In genomic region chr2:96856776-96857673, GRCh38 we compare ENCODE assay signal across 8 cellular contexts. TPM values are rescaled to one million over a fixed set of nuclear protein-coding genes. Genes with fewer than 3 reads are reported as not detected.
DNase-seq lines count a peak whose midpoint lies in the region; ATAC-seq and TF ChIP-seq lines count a peak whose summit lies in the region.

No MANE protein-coding gene starts in this region.

- H3K4me3 Mint-ChIP-seq in CD4-positive, alpha-beta memory T cell = peak overlapping the region; percentile 86 to 94 (median 90)
- H3K4me3 Mint-ChIP-seq in activated T-cell treated with anti-CD3 and anti-CD28 coated beads, Interleukin-2, amount 50 U/mL, for 4 hours = peak overlapping the region; percentile 84

- no peaks in the 10 kb centered on the region for H3K27me3 Mint-ChIP-seq in CD4-positive, alpha-beta memory T cell
- H3K27me3 Mint-ChIP-seq in activated T-cell treated with anti-CD3 and anti-CD28 coated beads, Interleukin-2, amount 50 U/mL, for 4 hours (ENCODE audit: low read depth) = no peaks in the 10 kb centered on the region

- H3K9me3 ChIP-seq in CD4-positive, alpha-beta memory T cell (ENCODE audit: control insufficient read depth in 1 of 2, low read length in 2 of 2) = no peaks in the 10 kb centered on the region
- no peaks in the 10 kb centered on the region for H3K9me3 ChIP-seq in parathyroid adenoma (ENCODE audit: control insufficient read depth, low read length)

- peak overlapping the region; percentile 69 to 94 (median 86) for H3K27ac Mint-ChIP-seq in CD4-positive, alpha-beta memory T cell

- peaks cover 8% of the 10 kb centered on the region for H3K79me2 ChIP-seq in parathyroid adenoma

- ATAC-seq in GM21381 (IDR thresholded peaks at IDR 0.05; ENCODE audit: unreplicated experiment) = peak; percentile 21
- peak; percentile 1 to 4 for ATAC-seq in activated T-cell treated with anti-CD3 and anti-CD28 coated beads, Interleukin-2, amount 50 U/mL, for 4 hours

- H3K36me3 Mint-ChIP-seq in CD4-positive, alpha-beta memory T cell = peaks cover 25 to 45% of the 10 kb centered on the region in 2 donors
- peaks cover 14% of the 10 kb centered on the region for H3K36me3 Mint-ChIP-seq in activated T-cell treated with anti-CD3 and anti-CD28 coated beads, Interleukin-2, amount 50 U/mL, for 4 hours (ENCODE audit: insufficient read depth)

- CTCF ChIA-PET in CD4-positive, alpha-beta memory T cell (lab: Charles Lee; ENCODE audit: partially characterized antibody) = interaction anchor here (0.6 to 16.0 kb wide), 53 partner anchors 9 to 596 kb away, joined by 3 to 624 read pairs (median 5); partner anchors contain the start of genes ANKRD36, CNNM3, LMAN2L and SEMA4C

- peak overlapping the region; percentile 96 for H3K4me2 ChIP-seq in parathyroid adenoma (ENCODE audit: low read length)

- no peaks in the 10 kb centered on the region for H3K27me3 ChIP-seq in CD4-positive, alpha-beta memory T cell (ENCODE audit: insufficient read depth, low read length)
- no peaks in the 10 kb centered on the region for H3K27me3 ChIP-seq in parathyroid adenoma (ENCODE audit: control insufficient read depth, insufficient read depth, low read length)

- peaks cover 44% of the 10 kb centered on the region for H3K4me1 ChIP-seq in CD4-positive, alpha-beta memory T cell (ENCODE audit: insufficient read depth, low read length)
- H3K4me1 ChIP-seq in parathyroid adenoma = peaks cover 6% of the 10 kb centered on the region

- peak overlapping the region; percentile 80 for H3K27ac ChIP-seq in CD4-positive, alpha-beta memory T cell (ENCODE audit: low read depth, low read length)
- peak overlapping the region; percentile 55 for H3K27ac ChIP-seq in parathyroid adenoma

- peak overlapping the region; percentile 62 for H3K9ac ChIP-seq in parathyroid adenoma

- DNase-seq in CD4-positive, alpha-beta memory T cell = peak in 3 of 5 donors; percentile 29 to 40 (median 38)
- DNase-seq in NCI-H128 (lab: John Stamatoyannopoulos, UW; ENCODE audit: unreplicated experiment) (peak; percentile 21), germinal center (ENCODE audit: low spot score) (peak; percentile 71), H4 (ENCODE audit: low spot score) (no peak), D341Med (ENCODE audit: low spot score) (no peak)
- DNase-seq in activated T-cell treated with anti-CD3 and anti-CD28 coated beads, Interleukin-2, amount 50 U/mL, for 4 hours = no peak

- H2AFZ ChIP-seq in parathyroid adenoma = peak overlapping the region; percentile 87

- peaks cover 22 to 63% (median 36%) of the 10 kb centered on the region in 4 donors for H3K4me1 Mint-ChIP-seq in CD4-positive, alpha-beta memory T cell
- peaks cover 33% of the 10 kb centered on the region for H3K4me1 Mint-ChIP-seq in activated T-cell treated with anti-CD3 and anti-CD28 coated beads, Interleukin-2, amount 50 U/mL, for 4 hours (ENCODE audit: low read depth)

- peak overlapping the region; percentile 20 to 70 for H3K4me3 ChIP-seq in CD4-positive, alpha-beta memory T cell (ENCODE audit: low read length in 2 of 2)
- H3K4me3 ChIP-seq in parathyroid adenoma (ENCODE audit: low read depth, low read length) = peak overlapping the region; percentile 89

- intact Hi-C loops in CD4-positive, alpha-beta memory T cell (cut with micrococcal nuclease) = loop anchor here (5.0 kb wide), 2 partner anchors 95 to 115 kb away; partner anchors contain the start of genes CNNM4 and LMAN2L

- TF ChIP-seq CTCF in parathyroid adenoma (IDR thresholded peaks at IDR 0.05) = no peak

- POLR2A ChIA-PET in CD4-positive, alpha-beta memory T cell (lab: Charles Lee; ENCODE audit: partially characterized antibody) = interaction anchor here (0.6 to 10.0 kb wide), 42 partner anchors 9 to 693 kb away, joined by 3 to 194 read pairs (median 7); partner anchors contain the start of genes ANKRD23, ANKRD36, ARID5A and CNNM3

- H3K9me3 Mint-ChIP-seq in CD4-positive, alpha-beta memory T cell = no peaks in the 10 kb centered on the region
- no peaks in the 10 kb centered on the region for H3K9me3 Mint-ChIP-seq in activated T-cell treated with anti-CD3 and anti-CD28 coated beads, Interleukin-2, amount 50 U/mL, for 4 hours

- peaks cover 28% of the 10 kb centered on the region for H3K36me3 ChIP-seq in CD4-positive, alpha-beta memory T cell (ENCODE audit: insufficient read depth, low read length)
- H3K36me3 ChIP-seq in parathyroid adenoma (ENCODE audit: control insufficient read depth, insufficient read depth, low read length) = no peaks in the 10 kb centered on the region

RNA-seq across cellular contexts. Expression of gene ANKRD39, which starts 0.8 kb away (rescaled TPM):
- 10 to 100 TPM; 24.4 to 24.5 TPM for total RNA-seq in CD4-positive, alpha-beta memory T cell
- polyA plus RNA-seq in CD4-positive, alpha-beta memory T cell = 10 to 100 TPM; 18.7 to 42.5 TPM
- 10 to 100 TPM; 42.4 to 44.4 (median 44.3) TPM for total RNA-seq in activated T-cell treated with anti-CD3 and anti-CD28 coated beads, Interleukin-2, amount 50 U/mL, for 4 hours
- 11.0 and 17.7 TPM in 2 replicates for total RNA-seq in H4 (2014; rRNA removed; shearing (Covaris generic))

RNA-seq across cellular contexts. Expression of gene SEMA4C, which starts 12.9 kb away (rescaled TPM):
- total RNA-seq in CD4-positive, alpha-beta memory T cell = 10 to 100 TPM; 72.6 to 77.0 TPM
- polyA plus RNA-seq in CD4-positive, alpha-beta memory T cell = 1 to 10 TPM; 2.3 to 8.1 TPM
- total RNA-seq in activated T-cell treated with anti-CD3 and anti-CD28 coated beads, Interleukin-2, amount 50 U/mL, for 4 hours = 1 to 10 TPM; 7.5 to 9.7 (median 9.0) TPM
- total RNA-seq in H4 (2014; rRNA removed; shearing (Covaris generic)) = 15.9 and 18.0 TPM in 2 replicates

RNA-seq across cellular contexts. Expression of gene ANKRD23, which starts 13.2 kb away (rescaled TPM):
- total RNA-seq in CD4-positive, alpha-beta memory T cell = 10 to 100 TPM; 19.4 to 19.7 TPM
- polyA plus RNA-seq in CD4-positive, alpha-beta memory T cell = 1 to 10 TPM in 1 of 2 donors, not detected in 1; 1.5 TPM
- total RNA-seq in activated T-cell treated with anti-CD3 and anti-CD28 coated beads, Interleukin-2, amount 50 U/mL, for 4 hours = 1 to 10 TPM; 2.9 to 6.3 (median 4.6) TPM
- total RNA-seq in H4 (2014; rRNA removed; shearing (Covaris generic)) = 0.55 and 0.58 TPM in 2 replicates

RNA-seq across cellular contexts. Expression of gene CNNM3, which starts 41.0 kb away (rescaled TPM):
- total RNA-seq in CD4-positive, alpha-beta memory T cell = 10 to 100 TPM; 55.1 to 57.4 TPM
- 10 to 100 TPM in 1 of 2 donors, 1 to 10 TPM in 1; 3.7 to 13.2 TPM for polyA plus RNA-seq in CD4-positive, alpha-beta memory T cell
- total RNA-seq in activated T-cell treated with anti-CD3 and anti-CD28 coated beads, Interleukin-2, amount 50 U/mL, for 4 hours = 10 to 100 TPM; 22.8 to 26.1 (median 24.4) TPM
- total RNA-seq in H4 (2014; rRNA removed; shearing (Covaris generic)) = 3.4 and 3.5 TPM in 2 replicates

Comparison
In these comparisons a context has a peak if more than half of its experiments do, and no peak if none do; other contexts are left out.
1. DNase-seq: peak in CD4-positive, alpha-beta memory T cell (3 of 5), NCI-H128 (single experiment) and germinal center (single experiment); none in activated T-cell treated with anti-CD3 and anti-CD28 coated beads, Interleukin-2, amount 50 U/mL, for 4 hours (single experiment), H4 (single experiment) and D341Med (single experiment).